Comparison of ENCODE assay signal across 1 cellular context in genomic region chr2:177692828-177693269, GRCh38.
TF ChIP-seq lines count a peak whose summit lies in the region.

No MANE protein-coding gene starts in this region.

TF ChIP-seq in GM12878, 131 proteins besides CTCF, POLR2A, EP300 and RAD21:
- TF ChIP-seq ZNF687 (IDR thresholded peaks at IDR 0.05): no peak
- no peak for TF ChIP-seq ESRRA (IDR thresholded peaks at IDR 0.05; ENCODE audit: low read length)
- no peak for TF ChIP-seq ZNF217 (IDR thresholded peaks at IDR 0.05)
- no peak for TF ChIP-seq ZNF384 (IDR thresholded peaks at IDR 0.05; ENCODE audit: borderline replicate concordance, low read depth, low read length)
